In genomic region chr1:245622332-245623014, GRCh38 we compare ENCODE assay signal across 17 cellular contexts.
DNase-seq lines count a peak whose midpoint lies in the region; ATAC-seq and TF ChIP-seq lines count a peak whose summit lies in the region.
"Had no signal": no experiment of that assay in that cellular context is flagged by ENCODE, and none has a peak within 500 bp of the region (broad histone marks: within the 10 kb centered on the region; RNA-seq: fewer than 3 reads in every experiment).

No MANE protein-coding gene starts in this region.

- no peak overlapping the region for H3K4me3 Mint-ChIP-seq in H9
- H3K4me3 Mint-ChIP-seq in WTC11, result no peak overlapping the region

- no peak overlapping the region for H2AFZ ChIP-seq in H9 (ENCODE audit: low read length)
- no peak overlapping the region for H2AFZ ChIP-seq in smooth muscle cell (ENCODE audit: low read depth)

- H3K27me3 Mint-ChIP-seq in H9 (ENCODE audit: low read depth) (no peaks in the 10 kb centered on the region; the same call in 1 of the 2 replicates), WTC11 (ENCODE audit: low read depth) (no peaks in the 10 kb centered on the region)

- H4K91ac ChIP-seq in H9 (ENCODE audit: insufficient read length, low read depth, low read length), result no peak overlapping the region

- H2BK5ac ChIP-seq in H9 (ENCODE audit: insufficient read length, low read length), result no peak overlapping the region

- no peaks in the 10 kb centered on the region for H3K79me1 ChIP-seq in H9 (ENCODE audit: insufficient read depth, low read depth, low read length, poor library complexity, severe bottlenecking)

- H4K8ac ChIP-seq in H9 (replicated peaks; ENCODE audit: insufficient read length, low read depth, low read length), result no peak overlapping the region

- H3K9ac ChIP-seq in H9 (ENCODE audit: extremely low read depth, insufficient read length, low read length), result no peak overlapping the region
- no peak overlapping the region for H3K9ac ChIP-seq in smooth muscle cell (ENCODE audit: low read depth)

- no peak for TF ChIP-seq POLR2A in vagina (IDR thresholded peaks at IDR 0.05)

- no peak overlapping the region for H3K23ac ChIP-seq in H9 (ENCODE audit: insufficient read length, low read depth, low read length)

- CTCF ChIA-PET in WTC11 (lab: Charles Lee), result interaction anchor here (0.8 kb wide), 1 partner anchor 381 kb away, joined by 5 read pairs; no protein-coding TSS in a partner anchor

- no peak overlapping the region for H3K18ac ChIP-seq in H9 (ENCODE audit: insufficient read length, low read depth, low read length)

- POLR2A ChIA-PET in WTC11 (lab: Charles Lee), result interaction anchor here (0.6 to 0.7 kb wide), 3 partner anchors 9 to 32 kb away, joined by 4 to 6 read pairs (median 5); no protein-coding TSS in a partner anchor

- H3K27ac Mint-ChIP-seq in H9 (no peak overlapping the region), WTC11 (no peak overlapping the region)

- H4K5ac ChIP-seq in H9 (ENCODE audit: insufficient read length, low read depth, low read length), result no peak overlapping the region

- H3K4me1 ChIP-seq in H9 (ENCODE audit: insufficient read depth, low read length) (no peaks in the 10 kb centered on the region), smooth muscle cell (ENCODE audit: low read depth) (no peaks in the 10 kb centered on the region), vagina (no peaks in the 10 kb centered on the region)
- H3K4me1 ChIP-seq: SJCRH30 had no signal

- H3K36me3 ChIP-seq in smooth muscle cell (ENCODE audit: low read depth) (no peaks in the 10 kb centered on the region), vagina (no peaks in the 10 kb centered on the region)
- H3K36me3 ChIP-seq: SJCRH30 had no signal

- H3K9me3 ChIP-seq in H9 (ENCODE audit: control insufficient read depth, low read depth, low read length), result no peaks in the 10 kb centered on the region
- H3K9me3 ChIP-seq in smooth muscle cell (replicated peaks; ENCODE audit: low read depth), result no peaks in the 10 kb centered on the region
- no peaks in the 10 kb centered on the region for H3K9me3 ChIP-seq in vagina
- H3K9me3 ChIP-seq: SJCRH30 had no signal

- H3K4me2 ChIP-seq in H9 (ENCODE audit: insufficient read depth, insufficient read length, low read length), result no peak overlapping the region
- no peak overlapping the region for H3K4me2 ChIP-seq in smooth muscle cell

- DNase-seq in H9, result peak; percentile 71
- peak; percentile 42 for DNase-seq in WTC11 (ENCODE audit: low spot score)
- DNase-seq in iPS-NIHi11 (ENCODE audit: low spot score), result peak; percentile 44
- no peak for DNase-seq in smooth muscle cell (lab: John Stamatoyannopoulos, UW; ENCODE audit: unreplicated experiment)
- no peak for DNase-seq in cerebellum (ENCODE audit: low spot score)
- DNase-seq in SHP77 (lab: John Stamatoyannopoulos, UW), result no peak
- DNase-seq in AG08396 (ENCODE audit: low spot score), result no peak
- DNase-seq in vagina (ENCODE audit: extremely low spot score in 2 of 2), result no peak
- DNase-seq: ACHN, AML-193, GDM1, HCEC 1CT, NCI-H1694 treated with DMSO at 0.1 percent for 48 hours, NCI-H524, SJCRH30 had no signal

- H3K9me3 Mint-ChIP-seq in H9 (no peaks in the 10 kb centered on the region), WTC11 (no peaks in the 10 kb centered on the region)

- intact Hi-C loops in vagina (cut with DNase I), result no loop called here

- peak; percentile 96 for ATAC-seq in WTC11

- H3K56ac ChIP-seq in H9 (ENCODE audit: insufficient read length, low read depth, low read length), result no peak overlapping the region

- H2BK15ac ChIP-seq in H9 (ENCODE audit: low read depth, low read length), result no peak overlapping the region

- H3F3A ChIP-seq in smooth muscle cell (ENCODE audit: low read depth), result peaks cover 11% of the 10 kb centered on the region

- no peak overlapping the region for H2BK20ac ChIP-seq in H9 (ENCODE audit: low read depth, low read length, poor library complexity, severe bottlenecking)

- H4K20me1 ChIP-seq in H9 (ENCODE audit: control insufficient read depth, insufficient read depth, insufficient read length) (no peaks in the 10 kb centered on the region), smooth muscle cell (ENCODE audit: low read depth) (peaks cover 6% of the 10 kb centered on the region)

- H3K4me1 Mint-ChIP-seq in H9 (peaks cover 6 to 13% of the 10 kb centered on the region in 2 experiments; a peak in 3 of 4 replicates), WTC11 (peaks cover 6% of the 10 kb centered on the region)

- H3K79me2 ChIP-seq in H9 (ENCODE audit: insufficient read depth, low read length), result no peaks in the 10 kb centered on the region
- no peaks in the 10 kb centered on the region for H3K79me2 ChIP-seq in smooth muscle cell (ENCODE audit: low read depth)

- no peaks in the 10 kb centered on the region for H3K23me2 ChIP-seq in H9 (ENCODE audit: insufficient read length, low read depth, low read length, poor library complexity, severe bottlenecking)

- H3K27ac ChIP-seq in H9 (ENCODE audit: insufficient read length, low read depth, low read length) (no peak overlapping the region), smooth muscle cell (ENCODE audit: low read depth) (peak overlapping the region; percentile 24), vagina (no peak overlapping the region)
- H3K27ac ChIP-seq: C4-2B, SJCRH30 had no signal

- no peak overlapping the region; the same call in 1 of the 2 replicates for H3K14ac ChIP-seq in H9 (ENCODE audit: insufficient read depth, low read length)

- no peaks in the 10 kb centered on the region for H3K27me3 ChIP-seq in H9 (ENCODE audit: insufficient read depth, low read length)
- no peaks in the 10 kb centered on the region for H3K27me3 ChIP-seq in smooth muscle cell (ENCODE audit: low read depth)
- H3K27me3 ChIP-seq in vagina, result no peaks in the 10 kb centered on the region
- H3K27me3 ChIP-seq: SJCRH30 had no signal

- no peak overlapping the region for H3T11ph ChIP-seq in H9 (ENCODE audit: low read length)

- TF ChIP-seq CTCF in H9 (conservative IDR thresholded peaks at IDR 0.05) (no peak), WTC11 (IDR thresholded peaks at IDR 0.05) (no peak), smooth muscle cell (IDR thresholded peaks at IDR 0.05; ENCODE audit: borderline replicate concordance, insufficient read depth, poor library complexity, severe bottlenecking) (no peak), vagina (IDR thresholded peaks at IDR 0.05) (no peak)

- WGBS in H9 (ENCODE audit: extremely low coverage, insufficient read length, low lambda C conversion rate), result no CpG with 5 or more reads among the region's 18 CpGs
- WGBS in smooth muscle cell (ENCODE audit: low lambda C conversion rate), result 67% methylated on average over 18 of the region's 18 CpGs

- H2BK120ac ChIP-seq in H9 (ENCODE audit: low read depth, low read length, poor library complexity, severe bottlenecking), result no peak overlapping the region

- no peak overlapping the region for H3K4me3 ChIP-seq in smooth muscle cell
- H3K4me3 ChIP-seq in vagina, result no peak overlapping the region
- H3K4me3 ChIP-seq: K562, SJCRH30 had no signal

- no peak overlapping the region for H2BK12ac ChIP-seq in H9 (ENCODE audit: insufficient read length, low read depth, low read length)

- H3K36me3 Mint-ChIP-seq in H9 (ENCODE audit: insufficient read depth in 1 of 3, low read depth in 3 of 3) (no peaks in the 10 kb centered on the region), WTC11 (no peaks in the 10 kb centered on the region)

- no peak overlapping the region for H2AK5ac ChIP-seq in H9 (ENCODE audit: insufficient read length, low read length)

- no peak overlapping the region for H3K4ac ChIP-seq in H9 (ENCODE audit: low read depth, low read length)

TF ChIP-seq in WTC11, 78 proteins besides CTCF, POLR2A, EP300 and RAD21:
- TF ChIP-seq ETV6 (CRISPR knock-in tag; IDR thresholded peaks at IDR 0.05) (no peak), FOXP1 (CRISPR knock-in tag; IDR thresholded peaks at IDR 0.05; ENCODE audit: borderline replicate concordance) (no peak), ZMAT4 (CRISPR knock-in tag; IDR thresholded peaks at IDR 0.05) (no peak)
- TF ChIP-seq, protein P1, sequence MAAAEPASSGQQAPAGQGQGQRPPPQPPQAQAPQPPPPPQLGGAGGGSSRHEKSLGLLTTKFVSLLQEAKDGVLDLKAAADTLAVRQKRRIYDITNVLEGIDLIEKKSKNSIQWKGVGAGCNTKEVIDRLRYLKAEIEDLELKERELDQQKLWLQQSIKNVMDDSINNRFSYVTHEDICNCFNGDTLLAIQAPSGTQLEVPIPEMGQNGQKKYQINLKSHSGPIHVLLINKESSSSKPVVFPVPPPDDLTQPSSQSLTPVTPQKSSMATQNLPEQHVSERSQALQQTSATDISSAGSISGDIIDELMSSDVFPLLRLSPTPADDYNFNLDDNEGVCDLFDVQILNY (CRISPR knock-in tag; IDR thresholded peaks at IDR 0.05), result no peak

Comparison
In these comparisons a context has a peak if more than half of its experiments do, and no peak if none do; other contexts are left out.
1. DNase-seq: peak in H9 (single experiment), WTC11 (single experiment) and iPS-NIHi11 (single experiment); none in smooth muscle cell (single experiment), cerebellum (single experiment), SHP77 (0 of 2), AG08396 (single experiment) and vagina (0 of 2).